ENCODE assay signal across 25 cellular contexts in genomic region chr17:37462492-37462891, GRCh38.
"Had no signal": no experiment of that assay in that cellular context is flagged by ENCODE, and none has a peak within 500 bp of the region (broad histone marks: within the 10 kb centered on the region; RNA-seq: fewer than 3 reads in every experiment).

No MANE protein-coding gene starts in this region.

- ATAC-seq: effector memory CD8-positive, alpha-beta T cell; esophagus mucosa; foreskin keratinocyte; gastroesophageal sphincter; heart left ventricle; heart right ventricle had no signal

- H3K9me3 ChIP-seq: colonic mucosa, esophagus muscularis mucosa, esophagus squamous epithelium, gastrocnemius medialis, gastroesophageal sphincter, heart left ventricle, heart right ventricle had no signal

- H3K4me3 Mint-ChIP-seq: dendritic cell treated with granulocyte-macrophage colony-stimulating factor and Interleukin-4, amounts not matched to agents 40 ng/mL and 50 ng/mL, for 4 days; effector memory CD8-positive, alpha-beta T cell; endodermal cell had no signal

- H3K27ac Mint-ChIP-seq: dendritic cell treated with granulocyte-macrophage colony-stimulating factor and Interleukin-4, amounts not matched to agents 40 ng/mL and 50 ng/mL, for 4 days; effector memory CD8-positive, alpha-beta T cell; endodermal cell had no signal

- H3K4me1 Mint-ChIP-seq: endodermal cell had no signal

- H3K27me3 Mint-ChIP-seq: dendritic cell treated with granulocyte-macrophage colony-stimulating factor and Interleukin-4, amounts not matched to agents 40 ng/mL and 50 ng/mL, for 4 days; effector memory CD8-positive, alpha-beta T cell had no signal

- H3K9me3 Mint-ChIP-seq: dendritic cell treated with granulocyte-macrophage colony-stimulating factor and Interleukin-4, amounts not matched to agents 40 ng/mL and 50 ng/mL, for 4 days; effector memory CD8-positive, alpha-beta T cell; endodermal cell had no signal

- H3K27ac ChIP-seq: colonic mucosa, coronary artery, dorsolateral prefrontal cortex, epithelial cell of prostate, esophagus muscularis mucosa, esophagus squamous epithelium, foreskin keratinocyte, gastrocnemius medialis, gastroesophageal sphincter, heart left ventricle, heart right ventricle had no signal

- DNase-seq: colonic mucosa; cortex of kidney; dermis blood vessel endothelial cell; dorsolateral prefrontal cortex; effector CD4-positive, alpha-beta T cell; effector CD8-positive, alpha-beta T cell; effector memory CD4-positive, alpha-beta T cell; effector memory CD8-positive, alpha-beta T cell; endodermal cell; erythroblast; esophagus squamous epithelium; foreskin fibroblast; foreskin keratinocyte; foreskin melanocyte; gastrocnemius medialis; glutamatergic neuron; head of caudate nucleus; heart left ventricle; heart right ventricle had no signal

- H3K27me3 ChIP-seq: colonic mucosa, dorsolateral prefrontal cortex, esophagus muscularis mucosa, esophagus squamous epithelium, foreskin keratinocyte, gastrocnemius medialis, gastroesophageal sphincter, heart left ventricle, heart right ventricle had no signal
